ENCODE assay signal across 9 cellular contexts in genomic region chr10:110420401-110421193, GRCh38.
DNase-seq lines count a peak whose midpoint lies in the region; ATAC-seq and TF ChIP-seq lines count a peak whose summit lies in the region.
"Had no signal": no experiment of that assay in that cellular context is flagged by ENCODE, and none has a peak within 500 bp of the region (broad histone marks: within the 10 kb centered on the region; RNA-seq: fewer than 3 reads in every experiment).

No MANE protein-coding gene starts in this region.

- no peak for TF ChIP-seq POLR2A in esophagus squamous epithelium (IDR thresholded peaks at IDR 0.05)

- H3K36me3 Mint-ChIP-seq in GM23338 (ENCODE audit: low read depth): no peaks in the 10 kb centered on the region

- H3K9me3 ChIP-seq in BLaER1 (no peaks in the 10 kb centered on the region), GM23248 (ENCODE audit: low read depth) (no peaks in the 10 kb centered on the region), SJSA1 (replicated peaks) (peaks cover 8% of the 10 kb centered on the region), esophagus squamous epithelium (no peaks in the 10 kb centered on the region)

- DNase-seq in GM23248: peak; percentile 71
- peak in 1 of 2 experiments; percentile 53 for DNase-seq in SJSA1 (ENCODE audit: low read depth in 1 of 2, low spot score in 2 of 2)
- DNase-seq in fibroblast of villous mesenchyme (ENCODE audit: low read depth): peak; percentile 45
- DNase-seq in iPS-NIHi7 (ENCODE audit: extremely low spot score): no peak
- DNase-seq in esophagus squamous epithelium (lab: John Stamatoyannopoulos, UW): no peak
- no peak for DNase-seq in GM23338 (ENCODE audit: low spot score)

- ATAC-seq in GM18517 (IDR thresholded peaks at IDR 0.05; ENCODE audit: unreplicated experiment) (no peak), GM23338 (no peak)

- H3K4me3 ChIP-seq in BLaER1: no peak overlapping the region
- no peak overlapping the region for H3K4me3 ChIP-seq in GM23248
- no peak overlapping the region for H3K4me3 ChIP-seq in SJSA1
- H3K4me3 ChIP-seq in fibroblast of villous mesenchyme (ENCODE audit: low read depth, low read length): no peak overlapping the region
- no peak overlapping the region for H3K4me3 ChIP-seq in esophagus squamous epithelium
- H3K4me3 ChIP-seq in GM23338: no peak overlapping the region

- H3K9me2 ChIP-seq in GM23248 (ENCODE audit: insufficient read depth): no peaks in the 10 kb centered on the region
- 0 out of 2 replicates have a peak, but pooled peaks cover 7% of the 10 kb centered on the region for H3K9me2 ChIP-seq in GM23338 (ENCODE audit: insufficient read depth)

- WGBS in GM23248 (ENCODE audit: low coverage in 1 of 2, low lambda C conversion rate in 2 of 2, missing lambda C conversion rate in 2 of 2), 2 experiments: 81 to 86% methylated on average over 2 of the region's 2 CpGs
- 96 to 100% methylated on average over 1 to 2 of the region's 2 CpGs for WGBS in esophagus squamous epithelium, 2 donors

- peaks cover 41% of the 10 kb centered on the region for H3K4me1 ChIP-seq in BLaER1
- peaks cover 16% of the 10 kb centered on the region for H3K4me1 ChIP-seq in GM23248 (ENCODE audit: insufficient read depth)
- peaks cover 28% of the 10 kb centered on the region for H3K4me1 ChIP-seq in SJSA1 (replicated peaks)
- H3K4me1 ChIP-seq in esophagus squamous epithelium: peaks cover 3 to 30% (median 8%) of the 10 kb centered on the region in 3 donors
- peaks cover 9% of the 10 kb centered on the region; the same call in 1 of the 2 replicates for H3K4me1 ChIP-seq in GM23338 (ENCODE audit: insufficient read depth)

- H3K9me3 Mint-ChIP-seq in GM23338: no peaks in the 10 kb centered on the region
- H3K9me3 Mint-ChIP-seq: IgD-negative memory B cell had no signal

- H3K27me3 Mint-ChIP-seq in GM23338 (ENCODE audit: insufficient read depth, low read depth, poor library complexity): peaks cover 4% of the 10 kb centered on the region

- intact Hi-C loops in esophagus squamous epithelium (cut with DNase I): no loop called here

- H3K27me3 ChIP-seq in BLaER1 (no peaks in the 10 kb centered on the region), GM23248 (replicated peaks; ENCODE audit: insufficient read depth) (no peaks in the 10 kb centered on the region), SJSA1 (replicated peaks) (no peaks in the 10 kb centered on the region), esophagus squamous epithelium (no peaks in the 10 kb centered on the region), GM23338 (ENCODE audit: insufficient read depth) (no peaks in the 10 kb centered on the region)

- H2AFZ ChIP-seq in GM23248 (peak overlapping the region; percentile 37; the same call in 1 of the 2 replicates), GM23338 (no peak overlapping the region)

- no peaks in the 10 kb centered on the region for H3K79me2 ChIP-seq in GM23248 (ENCODE audit: insufficient read depth)
- H3K79me2 ChIP-seq in GM23338 (replicated peaks; ENCODE audit: insufficient read depth): no peaks in the 10 kb centered on the region

- no peak overlapping the region for H3K9ac ChIP-seq in BLaER1
- H3K9ac ChIP-seq in GM23248: peak overlapping the region; percentile 48

- H3K4me1 Mint-ChIP-seq in GM23338: peaks cover 17% of the 10 kb centered on the region

- H3K4me2 ChIP-seq in BLaER1 (peak overlapping the region; percentile 27; the same call in 1 of the 2 replicates), GM23248 (ENCODE audit: unreplicated experiment) (no peak overlapping the region), GM23338 (no peak overlapping the region)

- in situ Hi-C loops in GM23248 (cut with MboI): no loop called here

- H3K27ac Mint-ChIP-seq in GM23338: no peak overlapping the region

- H3K27ac ChIP-seq in BLaER1 (no peak overlapping the region), GM23248 (peak overlapping the region; percentile 78), SJSA1 (peak overlapping the region; percentile 62), esophagus squamous epithelium (no peak overlapping the region), GM23338 (ENCODE audit: low read depth) (no peak overlapping the region)

- H4K20me1 ChIP-seq in BLaER1 (no peaks in the 10 kb centered on the region), GM23248 (ENCODE audit: insufficient read depth) (no peaks in the 10 kb centered on the region), GM23338 (replicated peaks; ENCODE audit: insufficient read depth) (no peaks in the 10 kb centered on the region)

- no peak overlapping the region for H3K4me3 Mint-ChIP-seq in GM23338

- no peak for TF ChIP-seq CTCF in fibroblast of villous mesenchyme (IDR thresholded peaks at IDR 0.05; ENCODE audit: insufficient read depth, low read depth, low read length)
- TF ChIP-seq CTCF in esophagus squamous epithelium (IDR thresholded peaks at IDR 0.05): no peak
- TF ChIP-seq CTCF in GM23338 (conservative IDR thresholded peaks at IDR 0.05; ENCODE audit: low read depth in 2 of 2): no peak

- H3K36me3 ChIP-seq in BLaER1 (no peaks in the 10 kb centered on the region), GM23248 (ENCODE audit: low read depth) (no peaks in the 10 kb centered on the region), SJSA1 (no peaks in the 10 kb centered on the region), esophagus squamous epithelium (no peaks in the 10 kb centered on the region), GM23338 (ENCODE audit: insufficient read depth) (no peaks in the 10 kb centered on the region)

- H3F3A ChIP-seq in GM23248 (ENCODE audit: insufficient read depth): peaks cover 20% of the 10 kb centered on the region
- H3F3A ChIP-seq in GM23338 (replicated peaks; ENCODE audit: low read depth): no peaks in the 10 kb centered on the region

TF ChIP-seq in GM23338, 12 proteins besides CTCF, POLR2A, EP300 and RAD21:
- TF ChIP-seq EZH2phosphoT487 (IDR thresholded peaks at IDR 0.05; ENCODE audit: unreplicated experiment): no peak
TF ChIP-seq in GM23338: peak in this region for 0.

Comparison
In these comparisons a context has a peak if more than half of its experiments do, and no peak if none do; other contexts are left out.
1. H3K27ac ChIP-seq: peak in GM23248 (single experiment) and SJSA1 (single experiment); none in BLaER1 (single experiment), esophagus squamous epithelium (0 of 4) and GM23338 (single experiment).
2. DNase-seq: peak in GM23248 (single experiment) and fibroblast of villous mesenchyme (single experiment); none in iPS-NIHi7 (single experiment), esophagus squamous epithelium (single experiment) and GM23338 (single experiment).